In the genomic region with DNA sequence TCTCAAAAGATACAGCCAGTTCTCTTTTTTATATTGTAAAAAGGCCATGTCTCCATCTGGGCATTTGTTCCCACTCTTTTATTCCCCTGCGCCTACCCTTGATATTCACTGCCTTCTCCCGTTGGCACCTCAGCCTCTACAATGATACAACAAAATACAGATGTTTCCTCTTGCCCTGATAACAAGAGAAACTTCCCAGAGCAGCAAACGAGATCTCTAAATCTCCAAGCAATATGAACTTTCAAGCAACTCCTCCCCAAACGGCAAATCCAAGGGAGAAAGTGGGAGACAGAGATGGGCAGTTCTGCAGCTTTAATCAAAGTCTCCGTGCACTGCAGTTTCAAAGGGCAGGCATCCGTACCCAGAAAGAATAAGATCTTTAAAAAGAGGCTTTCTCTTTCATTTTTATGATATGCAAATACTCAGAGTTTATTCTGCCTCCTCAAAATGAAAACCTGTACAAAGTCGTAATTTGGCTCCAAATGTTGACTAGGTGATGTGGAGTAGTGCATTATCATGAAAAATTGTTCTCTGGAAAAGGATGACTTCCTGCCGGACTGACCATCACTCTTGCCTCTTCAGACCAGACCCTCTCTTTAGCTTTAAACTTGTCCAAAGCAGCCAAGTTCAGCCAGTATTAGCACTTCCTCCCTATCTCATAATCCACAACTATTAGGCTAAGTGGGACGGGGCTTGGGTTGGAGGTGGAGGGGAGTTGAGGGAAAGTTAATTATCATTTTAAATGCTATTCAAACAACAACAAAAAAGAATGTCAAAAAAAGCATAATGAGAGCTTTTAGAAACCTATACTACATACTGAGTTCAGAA, we compare ENCODE assay signal across 11 cellular contexts. TPM values are rescaled to one million over a fixed set of nuclear protein-coding genes. Genes with fewer than 3 reads are reported as not detected.
DNase-seq lines count a peak whose midpoint lies in the region; ATAC-seq and TF ChIP-seq lines count a peak whose summit lies in the region.
"Had no signal": no experiment of that assay in that cellular context is flagged by ENCODE, and none has a peak within 500 bp of the region (broad histone marks: within the 10 kb centered on the region; RNA-seq: fewer than 3 reads in every experiment).

No MANE protein-coding gene starts in this region.

- no peak for DNase-seq in SK-N-SH
- no peak for DNase-seq in brain microvascular endothelial cell
- DNase-seq in mesenchymal stem cell, result no peak
- DNase-seq in type B pancreatic cell (ENCODE audit: extremely low spot score, unreplicated experiment), result no peak
- no peak for DNase-seq in cerebellar nuclear complex (lab: John Stamatoyannopoulos, UW)
- DNase-seq: SHP77; stimulated activated naive CD4-positive, alpha-beta T cell treated with Interleukin-2 at 50 U/mL for 16 hours had no signal

- no peak overlapping the region for H3K9ac ChIP-seq in SK-N-SH
- H3K9ac ChIP-seq in mesenchymal stem cell (ENCODE audit: low read length), result peak overlapping the region; percentile 89

- H3K79me1 ChIP-seq in mesenchymal stem cell (replicated peaks; ENCODE audit: low read length, poor library complexity, severe bottlenecking), result no peaks in the 10 kb centered on the region

- peak overlapping the region; percentile 68 for H3K4me3 Mint-ChIP-seq in type B pancreatic cell

- H3K27me3 Mint-ChIP-seq in type B pancreatic cell, result peaks cover 27% of the 10 kb centered on the region

- H2BK120ac ChIP-seq in mesenchymal stem cell (ENCODE audit: low read depth, low read length), result no peak overlapping the region

- WGBS in SK-N-SH (ENCODE audit: low lambda C conversion rate), result 81% methylated on average over 9 of the region's 9 CpGs
- 70% methylated on average over 6 of the region's 9 CpGs for WGBS in mesenchymal stem cell

- peak overlapping the region; percentile 1 to 32; a peak in 1 of 4 replicates for H3K4me3 ChIP-seq in SK-N-SH (ENCODE audit: low read depth in 2 of 2, low read length in 1 of 2)
- peak overlapping the region; percentile 42 for H3K4me3 ChIP-seq in brain microvascular endothelial cell (ENCODE audit: low read depth, low read length)
- H3K4me3 ChIP-seq in mesenchymal stem cell (ENCODE audit: insufficient read depth in 1 of 2, low read depth in 1 of 2, low read length in 2 of 2), result peak overlapping the region in 1 of 2 experiments; percentile 92

- H3K27ac ChIP-seq in SK-N-SH (ENCODE audit: low read depth in 2 of 2, low read length in 1 of 2) (peak overlapping the region in 1 of 2 experiments; percentile 75; a peak in 2 of 4 replicates), brain microvascular endothelial cell (no peak overlapping the region), mesenchymal stem cell (ENCODE audit: low read length, poor library complexity, severe bottlenecking) (no peak overlapping the region)

- 0 out of 2 replicates have a peak overlapping the region, but pooled peaks have one; percentile 12 for H2AFZ ChIP-seq in SK-N-SH (ENCODE audit: low read depth)
- no peak overlapping the region for H2AFZ ChIP-seq in mesenchymal stem cell (ENCODE audit: low read depth, low read length)

- H3K9me2 ChIP-seq in SK-N-SH, result no peaks in the 10 kb centered on the region

- H3K27ac Mint-ChIP-seq in type B pancreatic cell, result peak overlapping the region; percentile 24
- H3K27ac Mint-ChIP-seq: progenitor cell of endocrine pancreas had no signal

- no peaks in the 10 kb centered on the region for H3F3A ChIP-seq in SK-N-SH (replicated peaks; ENCODE audit: insufficient read depth)

- H3K14ac ChIP-seq in mesenchymal stem cell (ENCODE audit: low read length in 2 of 2), result no peak overlapping the region

- H3K36me3 ChIP-seq in SK-N-SH (replicated peaks in 1 of 2; ENCODE audit: control insufficient read depth in 1 of 2, insufficient read depth in 2 of 2, low read length in 1 of 2) (no peaks in the 10 kb centered on the region), brain microvascular endothelial cell (replicated peaks) (no peaks in the 10 kb centered on the region), mesenchymal stem cell (ENCODE audit: control insufficient read depth in 1 of 2, insufficient read depth in 2 of 2, low read depth in 1 of 2, low read length in 2 of 2) (no peaks in the 10 kb centered on the region)

- H2BK15ac ChIP-seq in mesenchymal stem cell (ENCODE audit: low read depth, poor library complexity, severe bottlenecking), result no peak overlapping the region

- ATAC-seq in SK-N-SH treated with all-trans-retinoic acid at 6 μM for 48 hours (no peak), GM19395 (IDR thresholded peaks at IDR 0.05; ENCODE audit: unreplicated experiment) (no peak), GM18511 (IDR thresholded peaks at IDR 0.05; ENCODE audit: unreplicated experiment) (no peak)

- no peaks in the 10 kb centered on the region for H3K36me3 Mint-ChIP-seq in type B pancreatic cell

- no peaks in the 10 kb centered on the region for H4K20me1 ChIP-seq in SK-N-SH (ENCODE audit: insufficient read depth)

- no peak overlapping the region for H2BK5ac ChIP-seq in mesenchymal stem cell (ENCODE audit: low read depth, low read length, poor library complexity, severe bottlenecking)

- peaks cover 15% of the 10 kb centered on the region for H3K4me1 Mint-ChIP-seq in type B pancreatic cell (ENCODE audit: unreplicated experiment)

- peaks cover 0 to 27% of the 10 kb centered on the region in 2 experiments; a peak in 2 of 4 replicates for H3K4me1 ChIP-seq in SK-N-SH (ENCODE audit: control insufficient read depth in 1 of 2, insufficient read depth in 2 of 2, low read depth in 1 of 2, low read length in 1 of 2)
- peaks cover 1% of the 10 kb centered on the region for H3K4me1 ChIP-seq in mesenchymal stem cell (ENCODE audit: control insufficient read depth, insufficient read depth, low read depth, low read length)

- H3K4me2 ChIP-seq in SK-N-SH (no peak overlapping the region; the same call in 1 of the 2 replicates), mesenchymal stem cell (ENCODE audit: low read length, poor library complexity, severe bottlenecking) (no peak overlapping the region)

- H3K9me3 ChIP-seq in SK-N-SH, result no peaks in the 10 kb centered on the region
- no peaks in the 10 kb centered on the region for H3K9me3 ChIP-seq in mesenchymal stem cell (ENCODE audit: control insufficient read depth, low read length)

- TF ChIP-seq RAD21 in SK-N-SH (IDR thresholded peaks at IDR 0.05; ENCODE audit: low read length), result no peak

- no peak overlapping the region for H4K8ac ChIP-seq in mesenchymal stem cell (ENCODE audit: low read length)

- peak overlapping the region in 1 of 2 experiments; percentile 2 for H3K18ac ChIP-seq in mesenchymal stem cell (ENCODE audit: low read depth in 1 of 2, low read length in 2 of 2)

- no peak for TF ChIP-seq EP300 in SK-N-SH (IDR thresholded peaks at IDR 0.05; ENCODE audit: borderline replicate concordance in 1 of 2, low read depth in 1 of 2, low read length in 1 of 2)

- H3K4ac ChIP-seq in mesenchymal stem cell (ENCODE audit: low read depth in 1 of 2, low read length in 2 of 2), result no peak overlapping the region

- H3K79me2 ChIP-seq in SK-N-SH (ENCODE audit: insufficient read depth), result no peaks in the 10 kb centered on the region

- no peaks in the 10 kb centered on the region for H3K9me3 Mint-ChIP-seq in type B pancreatic cell

- no peak overlapping the region for H3K23ac ChIP-seq in mesenchymal stem cell (ENCODE audit: low read length in 2 of 2)

- H4K91ac ChIP-seq in mesenchymal stem cell (ENCODE audit: low read length), result no peak overlapping the region

- H2AK5ac ChIP-seq in mesenchymal stem cell (ENCODE audit: low read length, severe bottlenecking), result no peak overlapping the region

- POLR2A ChIA-PET in SK-N-SH (lab: Yijun Ruan, JAX), result interaction anchor here (0.8 to 1.0 kb wide), 2 partner anchors 87 to 268 kb away, joined by 3 to 4 read pairs; no protein-coding TSS in a partner anchor

- no peaks in the 10 kb centered on the region for H3K27me3 ChIP-seq in SK-N-SH (ENCODE audit: insufficient read depth)
- H3K27me3 ChIP-seq in brain microvascular endothelial cell (replicated peaks), result no peaks in the 10 kb centered on the region
- no peaks in the 10 kb centered on the region for H3K27me3 ChIP-seq in mesenchymal stem cell (ENCODE audit: control insufficient read depth in 1 of 2, insufficient read depth in 1 of 2, low read length in 2 of 2)

- CTCF ChIA-PET in SK-N-SH (lab: Yijun Ruan, JAX), result interaction anchor here (0.9 to 2.3 kb wide), 6 partner anchors 9 to 896 kb away, joined by 3 to 7 read pairs (median 4); no protein-coding TSS in a partner anchor

- no peak for TF ChIP-seq CTCF in SK-N-SH (IDR thresholded peaks at IDR 0.05)
- TF ChIP-seq CTCF in brain microvascular endothelial cell (IDR thresholded peaks at IDR 0.05; ENCODE audit: low read depth, low read length, missing control alignments), result no peak
- TF ChIP-seq CTCF in type B pancreatic cell (conservative IDR thresholded peaks at IDR 0.05), result no peak

- H2BK12ac ChIP-seq in mesenchymal stem cell (ENCODE audit: low read length in 2 of 2), result no peak overlapping the region

- in situ Hi-C loops in brain microvascular endothelial cell (cut with HindIII; ENCODE audit: low pct_ligation_motif_present, low sequenced_read_pairs), result no loop called here

TF ChIP-seq in SK-N-SH, 30 proteins besides CTCF, POLR2A, EP300 and RAD21 (continues in another document):
- no peak; the same call in 1 of the 2 replicates for TF ChIP-seq MXI1 (IDR thresholded peaks at IDR 0.05; ENCODE audit: low read depth, low read length)

TF ChIP-seq in SK-N-SH treated with all-trans-retinoic acid at 6 μM for 48 hours, 23 proteins besides CTCF, POLR2A, EP300 and RAD21 (continues in another document):
- TF ChIP-seq, protein P1, sequence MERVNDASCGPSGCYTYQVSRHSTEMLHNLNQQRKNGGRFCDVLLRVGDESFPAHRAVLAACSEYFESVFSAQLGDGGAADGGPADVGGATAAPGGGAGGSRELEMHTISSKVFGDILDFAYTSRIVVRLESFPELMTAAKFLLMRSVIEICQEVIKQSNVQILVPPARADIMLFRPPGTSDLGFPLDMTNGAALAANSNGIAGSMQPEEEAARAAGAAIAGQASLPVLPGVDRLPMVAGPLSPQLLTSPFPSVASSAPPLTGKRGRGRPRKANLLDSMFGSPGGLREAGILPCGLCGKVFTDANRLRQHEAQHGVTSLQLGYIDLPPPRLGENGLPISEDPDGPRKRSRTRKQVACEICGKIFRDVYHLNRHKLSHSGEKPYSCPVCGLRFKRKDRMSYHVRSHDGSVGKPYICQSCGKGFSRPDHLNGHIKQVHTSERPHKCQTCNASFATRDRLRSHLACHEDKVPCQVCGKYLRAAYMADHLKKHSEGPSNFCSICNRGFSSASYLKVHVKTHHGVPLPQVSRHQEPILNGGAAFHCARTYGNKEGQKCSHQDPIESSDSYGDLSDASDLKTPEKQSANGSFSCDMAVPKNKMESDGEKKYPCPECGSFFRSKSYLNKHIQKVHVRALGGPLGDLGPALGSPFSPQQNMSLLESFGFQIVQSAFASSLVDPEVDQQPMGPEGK (CRISPR knock-in tag; IDR thresholded peaks at IDR 0.05; ENCODE audit: borderline replicate concordance), result no peak
- TF ChIP-seq CSDC2 (CRISPR knock-in tag; IDR thresholded peaks at IDR 0.05), result no peak
- no peak for TF ChIP-seq ZNF8 (CRISPR knock-in tag; IDR thresholded peaks at IDR 0.05)

RNA-seq across cellular contexts. Expression of a gene that starts 0.7 kb away (rescaled TPM):
- 1.5 and 1.8 TPM in 2 replicates for polyA plus RNA-seq in SK-N-SH (2012; rRNA removed)
- 2.3 and 2.7 TPM in 2 replicates for polyA plus RNA-seq in SK-N-SH (2012; cell fraction: cytosol; rRNA removed)
- 0.94 and 2.1 TPM in 2 replicates for polyA plus RNA-seq in SK-N-SH (2012; cell fraction: nucleus; rRNA removed)
- polyA plus RNA-seq in mesenchymal stem cell (2013, experiment 1 of 2), result 103 TPM
- polyA plus RNA-seq in mesenchymal stem cell (2013, experiment 2 of 2), result 107 TPM
- total RNA-seq in type B pancreatic cell (ENCODE audit: low replicate concordance), result 0.98 and 4.9 TPM in 2 replicates
- total RNA-seq: progenitor cell of endocrine pancreas had no signal
